In the genomic region with DNA sequence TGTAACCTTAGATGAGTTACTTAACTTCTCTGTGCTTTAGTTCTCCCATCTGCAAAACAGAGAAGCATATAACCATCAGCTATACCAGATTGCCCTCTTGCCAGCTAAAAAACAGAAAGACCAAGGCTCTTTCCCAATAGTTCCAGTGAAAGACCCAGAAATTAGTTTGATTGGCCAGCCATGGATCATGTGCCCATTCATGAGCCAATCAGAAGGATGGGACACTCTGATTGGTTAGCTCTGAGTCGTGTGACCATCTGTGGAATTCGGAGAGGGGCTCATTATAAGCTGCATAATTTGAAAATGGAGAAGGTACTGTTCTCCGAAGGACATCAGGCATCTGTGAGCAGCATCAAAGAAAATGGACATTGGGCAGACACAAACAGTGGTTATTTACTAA, we compare ENCODE assay signal across 1 cellular context.
A peak's percentile ranks its signal among the peaks of the same experiment; 100 is the strongest.
TF ChIP-seq lines count a peak whose summit lies in the region.

No MANE protein-coding gene starts in this region.

TF ChIP-seq in Ishikawa, 13 proteins besides CTCF, POLR2A, EP300 and RAD21:
- TF ChIP-seq USF1 (IDR thresholded peaks at IDR 0.05): peak; percentile 48
- no peak for TF ChIP-seq YY1 (IDR thresholded peaks at IDR 0.05; ENCODE audit: low read depth)
- no peak for TF ChIP-seq REST (IDR thresholded peaks at IDR 0.05; ENCODE audit: low read depth)
- no peak for TF ChIP-seq TCF12 (IDR thresholded peaks at IDR 0.05; ENCODE audit: low read depth)
